In genomic region chr11:62611705-62612365, GRCh38 we compare ENCODE assay signal across 1 cellular context.
A peak's percentile ranks its signal among the peaks of the same experiment; 100 is the strongest.
TF ChIP-seq lines count a peak whose summit lies in the region.

No MANE protein-coding gene starts in this region.

TF ChIP-seq in H1, 55 proteins besides CTCF, POLR2A, EP300 and RAD21:
- TF ChIP-seq JUN (IDR thresholded peaks at IDR 0.05; ENCODE audit: low read depth, low read length) (no peak), CBX8 (IDR thresholded peaks at IDR 0.05; ENCODE audit: borderline replicate concordance, low read depth, low read length) (no peak), TBP (IDR thresholded peaks at IDR 0.05; ENCODE audit: low read depth, low read length) (no peak), GABPA (IDR thresholded peaks at IDR 0.05; ENCODE audit: borderline replicate concordance, insufficient read depth, low read length) (no peak), KDM4A (IDR thresholded peaks at IDR 0.05; ENCODE audit: low read depth, low read length, severe bottlenecking) (peak; percentile 58), CEBPB (IDR thresholded peaks at IDR 0.05; ENCODE audit: low read depth, low read length) (no peak), KDM5A (IDR thresholded peaks at IDR 0.05; ENCODE audit: low read length) (no peak), CBX5 (IDR thresholded peaks at IDR 0.05; ENCODE audit: low read depth, low read length) (no peak), JUND (IDR thresholded peaks at IDR 0.05; ENCODE audit: low read length) (no peak), HDAC6 (IDR thresholded peaks at IDR 0.05; ENCODE audit: low read depth, low read length) (no peak), SRF (IDR thresholded peaks at IDR 0.05; ENCODE audit: low read depth, low read length) (no peak), TCF12 (IDR thresholded peaks at IDR 0.05; ENCODE audit: low read depth, low read length) (no peak), BACH1 (IDR thresholded peaks at IDR 0.05; ENCODE audit: low read length) (no peak), SUZ12 (IDR thresholded peaks at IDR 0.05; ENCODE audit: low read length) (no peak), SAP30 (IDR thresholded peaks at IDR 0.05; ENCODE audit: insufficient read depth, insufficient replicate concordance, low read length) (no peak), SIRT6 (IDR thresholded peaks at IDR 0.05; ENCODE audit: low read length) (no peak), FOSL1 (IDR thresholded peaks at IDR 0.05; ENCODE audit: insufficient read depth, low read depth, low read length) (no peak), SIN3A (conservative IDR thresholded peaks at IDR 0.05 in 1 of 2, IDR thresholded peaks at IDR 0.05 in 1 of 2; ENCODE audit: low read depth in 1 of 2, low read length in 2 of 2) (peak; percentile 48 to 63; a peak in 2 of 4 replicates), USF2 (IDR thresholded peaks at IDR 0.05; ENCODE audit: low read length) (no peak), CREB1 (IDR thresholded peaks at IDR 0.05) (no peak), ASH2L (IDR thresholded peaks at IDR 0.05; ENCODE audit: low read length) (peak; percentile 15), POU5F1 (IDR thresholded peaks at IDR 0.05; ENCODE audit: low read depth, low read length) (no peak)
- TF ChIP-seq, protein P1, sequence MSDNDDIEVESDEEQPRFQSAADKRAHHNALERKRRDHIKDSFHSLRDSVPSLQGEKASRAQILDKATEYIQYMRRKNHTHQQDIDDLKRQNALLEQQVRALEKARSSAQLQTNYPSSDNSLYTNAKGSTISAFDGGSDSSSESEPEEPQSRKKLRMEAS (IDR thresholded peaks at IDR 0.05): no peak; the same call in 1 of the 2 replicates
